ENCODE assay signal across 10 cellular contexts in the genomic region with DNA sequence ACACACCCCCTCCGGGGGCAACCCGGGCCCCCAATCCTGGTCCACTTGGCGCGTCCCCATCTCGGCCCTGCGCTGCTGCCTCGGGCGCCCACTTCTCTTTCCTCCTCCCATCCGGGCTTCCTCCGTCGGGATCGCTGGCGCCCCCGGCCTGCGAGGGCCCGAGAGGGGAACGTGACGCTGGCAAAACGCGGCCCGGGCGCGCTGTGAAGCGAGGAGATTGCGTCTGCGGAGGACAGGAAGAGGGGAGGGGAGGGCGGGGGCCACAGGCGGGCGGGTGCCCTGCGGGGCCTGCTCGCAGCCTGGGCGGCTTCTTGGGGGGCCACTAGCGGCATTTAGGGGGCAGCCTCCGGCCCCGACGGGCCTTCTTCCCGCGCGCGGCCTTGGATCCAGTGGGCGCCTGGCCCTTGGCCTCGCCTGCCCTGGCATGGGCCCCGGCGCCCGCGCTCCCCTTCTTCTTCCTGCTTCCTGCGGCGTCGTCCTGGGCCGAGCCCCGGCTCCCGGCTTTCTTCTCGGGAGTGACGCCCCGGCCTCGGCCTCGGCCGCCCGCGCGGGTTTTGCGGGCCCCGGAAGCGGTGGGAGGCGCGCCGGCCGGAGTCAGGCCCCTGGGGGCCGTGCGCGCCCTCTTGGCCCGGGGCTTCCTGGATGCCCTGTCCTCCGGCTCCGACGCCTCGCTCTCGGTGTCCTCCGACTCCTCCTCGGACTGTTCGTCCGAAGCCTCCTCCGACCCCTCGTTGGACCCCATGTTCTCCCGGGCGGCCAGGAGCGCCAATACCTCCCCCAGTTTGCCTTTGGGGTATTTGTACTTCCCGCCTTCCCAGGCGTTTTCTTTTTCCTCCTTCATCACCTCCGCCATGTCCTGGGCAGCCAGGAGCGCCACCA. TPM values are rescaled to one million over a fixed set of nuclear protein-coding genes. Genes with fewer than 3 reads are reported as not detected.
A peak's percentile ranks its signal among the peaks of the same experiment; 100 is the strongest.
DNase-seq lines count a peak whose midpoint lies in the region; ATAC-seq and TF ChIP-seq lines count a peak whose summit lies in the region.
"Had no signal": no experiment of that assay in that cellular context is flagged by ENCODE, and none has a peak within 500 bp of the region (broad histone marks: within the 10 kb centered on the region; RNA-seq: fewer than 3 reads in every experiment).

No MANE protein-coding gene starts in this region.

- H3K27me3 ChIP-seq in adrenal gland = no peaks in the 10 kb centered on the region

- TF ChIP-seq POLR2A in adrenal gland (IDR thresholded peaks at IDR 0.05) = peak in 1 of 2 donors; percentile 1

- ATAC-seq in T-cell (replicated peaks in 1 of 4) (peak; percentile 56 to 71 (median 64)), GM19328 (IDR thresholded peaks at IDR 0.05; ENCODE audit: unreplicated experiment) (no peak)

- peak overlapping the region; percentile 49 to 90 (median 79) for H3K27ac ChIP-seq in adrenal gland
- H3K27ac ChIP-seq: VCaP had no signal

- H3K4me1 ChIP-seq in adrenal gland (replicated peaks in 1 of 2) = peaks cover 30 to 56% of the 10 kb centered on the region in 2 donors

- peak overlapping the region in 1 of 2 donors; percentile 28 for H3K27ac Mint-ChIP-seq in T-cell
- H3K27ac Mint-ChIP-seq in stimulated activated naive CD8-positive, alpha-beta T cell treated with anti-CD3 and anti-CD28 coated beads, Interleukin-15, Interleukin-2, amounts not matched to agents 100 ng/mL and 50 ng/mL, for 24 hours = no peak overlapping the region

- CTCF ChIA-PET in T-cell (lab: Charles Lee) = interaction anchor here in 1 of 2 donors (0.7 kb wide), 1 partner anchor 1269 kb away, joined by 12 read pairs; no protein-coding TSS in a partner anchor

- no peak for TF ChIP-seq CTCF in adrenal gland (IDR thresholded peaks at IDR 0.05)

- WGBS in adrenal gland, 4 donors = 11 to 51% (median 24%) methylated on average over 16 to 87 of the region's 90 CpGs

- no peaks in the 10 kb centered on the region for H3K36me3 Mint-ChIP-seq in T-cell
- no peaks in the 10 kb centered on the region for H3K36me3 Mint-ChIP-seq in stimulated activated naive CD8-positive, alpha-beta T cell treated with anti-CD3 and anti-CD28 coated beads, Interleukin-15, Interleukin-2, amounts not matched to agents 100 ng/mL and 50 ng/mL, for 24 hours (ENCODE audit: low read depth)

- DNase-seq in T-cell (peak in 24 of 34 experiments; percentile 8 to 58 (median 32)), adrenal gland (peak in 6 of 7 donors; percentile 56 to 67 (median 62)), iPS-NIHi11 (ENCODE audit: low spot score) (peak; percentile 37), DMS79 (lab: John Stamatoyannopoulos, UW) (no peak), Ammon's horn (ENCODE audit: low spot score) (no peak)
- DNase-seq: foreskin fibroblast had no signal

- intact Hi-C loops in adrenal gland (cut with DNase I) = no loop called here

- no peaks in the 10 kb centered on the region for H3K9me3 Mint-ChIP-seq in T-cell
- H3K9me3 Mint-ChIP-seq in stimulated activated naive CD8-positive, alpha-beta T cell treated with anti-CD3 and anti-CD28 coated beads, Interleukin-15, Interleukin-2, amounts not matched to agents 100 ng/mL and 50 ng/mL, for 24 hours = no peaks in the 10 kb centered on the region

- peaks cover 29 to 36% (median 36%) of the 10 kb centered on the region in 3 donors for H3K4me1 Mint-ChIP-seq in T-cell
- H3K4me1 Mint-ChIP-seq in stimulated activated naive CD8-positive, alpha-beta T cell treated with anti-CD3 and anti-CD28 coated beads, Interleukin-15, Interleukin-2, amounts not matched to agents 100 ng/mL and 50 ng/mL, for 24 hours (ENCODE audit: low read depth) = peaks cover 12% of the 10 kb centered on the region

- H3K9me3 ChIP-seq in adrenal gland (replicated peaks in 1 of 3) = no peaks in the 10 kb centered on the region

- peak overlapping the region; percentile 64 to 86 (median 80) for H3K4me3 Mint-ChIP-seq in T-cell
- H3K4me3 Mint-ChIP-seq in stimulated activated naive CD8-positive, alpha-beta T cell treated with anti-CD3 and anti-CD28 coated beads, Interleukin-15, Interleukin-2, amounts not matched to agents 100 ng/mL and 50 ng/mL, for 24 hours = peak overlapping the region; percentile 59

- no peaks in the 10 kb centered on the region for H3K36me3 ChIP-seq in adrenal gland (replicated peaks in 1 of 2)

- H3K4me3 ChIP-seq in adrenal gland = peak overlapping the region in 2 of 4 donors; percentile 20 to 47

- peaks cover 42 to 64% of the 10 kb centered on the region in 2 donors for H3K27me3 Mint-ChIP-seq in T-cell
- H3K27me3 Mint-ChIP-seq in stimulated activated naive CD8-positive, alpha-beta T cell treated with anti-CD3 and anti-CD28 coated beads, Interleukin-15, Interleukin-2, amounts not matched to agents 100 ng/mL and 50 ng/mL, for 24 hours = peaks cover 62% of the 10 kb centered on the region

- POLR2A ChIA-PET in T-cell (lab: Charles Lee) = no interaction called here

RNA-seq across cellular contexts. Expression of gene PNMA8B, which starts 2.2 kb away (rescaled TPM):
- total RNA-seq in T-cell (1 to 10 TPM in 1 of 5 donors, under 1 TPM in 4; 0.20 to 1.1 (median 0.44) TPM), adrenal gland (10 to 100 TPM; 27.9 to 63.4 (median 36.4) TPM)
- polyA plus RNA-seq in adrenal gland = 10 to 100 TPM in 1 of 3 donors, 1 to 10 TPM in 2; 7.6 to 15.1 (median 7.9) TPM
- total RNA-seq: HT1080 had no signal

RNA-seq across cellular contexts. Expression of gene PNMA8A, which starts 22.1 kb away (rescaled TPM):
- total RNA-seq in T-cell (1 to 10 TPM in 1 of 5 donors, under 1 TPM in 2, not detected in 2; 0.15 to 1.1 (median 0.43) TPM), adrenal gland (10 to 100 TPM; 29.7 to 54.8 (median 44.2) TPM)
- polyA plus RNA-seq in adrenal gland = 10 to 100 TPM in 2 of 3 donors, 1 to 10 TPM in 1; 7.6 to 61.7 (median 14.2) TPM
- total RNA-seq: HT1080 had no signal

Comparison
In these comparisons a context has a peak if more than half of its experiments do, and no peak if none do; other contexts are left out.
1. DNase-seq: peak in T-cell (24 of 34), adrenal gland (6 of 7) and iPS-NIHi11 (single experiment); none in DMS79 (single experiment) and Ammon's horn (single experiment).
2. RNA of gene PNMA8B, which starts 2.2 kb away (total RNA-seq): 27.9 to 63.4 TPM in adrenal gland; 0.20 to 1.1 TPM in T-cell; every median in the first group is over 10 times any median in the second.
3. RNA of gene PNMA8A, which starts 22.1 kb away (total RNA-seq): 29.7 to 54.8 TPM in adrenal gland; 0.15 to 1.1 TPM in T-cell; every median in the first group is over 10 times any median in the second.